9 cellular contexts compared by ENCODE assay signal in the genomic region with DNA sequence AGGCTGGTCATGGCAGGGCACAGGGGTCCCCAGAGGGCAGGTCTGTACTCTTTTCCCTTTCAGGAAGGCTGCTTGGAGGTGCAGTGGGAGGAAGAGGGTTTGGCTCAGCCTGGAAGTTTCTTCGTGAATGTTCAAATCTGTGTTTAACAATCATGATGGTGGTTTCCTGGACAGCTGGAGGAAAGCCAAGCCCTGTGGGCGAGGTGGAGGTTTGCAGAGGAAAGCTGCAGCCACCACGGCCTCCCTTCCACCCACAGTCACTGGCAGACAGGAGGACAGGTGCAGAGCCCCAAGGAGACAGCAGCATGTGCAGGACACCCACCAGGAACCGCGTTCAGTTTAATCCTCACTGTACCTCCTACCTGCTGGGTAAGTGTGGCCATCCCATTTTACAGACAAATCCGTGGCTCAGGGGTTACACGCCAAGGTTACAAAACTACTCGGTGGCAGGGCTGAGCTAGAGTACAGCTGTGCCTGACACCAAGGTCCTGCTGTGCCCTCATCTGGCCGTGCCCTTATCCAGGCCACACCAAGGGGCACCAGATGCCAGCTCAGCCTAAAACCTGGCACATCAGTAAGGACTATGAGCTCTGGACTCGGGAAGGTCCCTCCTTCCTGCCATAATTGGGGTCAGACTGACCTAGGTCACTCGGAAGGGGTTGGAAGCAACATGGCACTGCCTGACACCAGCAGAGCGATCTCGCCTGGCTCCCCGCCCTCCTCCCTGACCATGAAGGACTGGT. TPM values are rescaled to one million over a fixed set of nuclear protein-coding genes. Genes with fewer than 3 reads are reported as not detected.
DNase-seq lines count a peak whose midpoint lies in the region; ATAC-seq and TF ChIP-seq lines count a peak whose summit lies in the region.
"Had no signal": no experiment of that assay in that cellular context is flagged by ENCODE, and none has a peak within 500 bp of the region (broad histone marks: within the 10 kb centered on the region; RNA-seq: fewer than 3 reads in every experiment).

No MANE protein-coding gene starts in this region.

- H2BK15ac ChIP-seq in mesendoderm (replicated peaks; ENCODE audit: low read depth): no peak overlapping the region

- H3K18ac ChIP-seq in mesendoderm (ENCODE audit: low read length): no peak overlapping the region

- peaks cover 32 to 50% (median 43%) of the 10 kb centered on the region in 10 experiments for H3K4me1 ChIP-seq in BLaER1 treated with 17β-estradiol and CSF1 and Interleukin-3, amounts not matched to agents 10 nM and 100 nM
- H3K4me1 ChIP-seq in mesendoderm (ENCODE audit: control insufficient read depth, low read depth, low read length): no peaks in the 10 kb centered on the region
- H3K4me1 ChIP-seq in hepatocyte (ENCODE audit: insufficient read depth): no peaks in the 10 kb centered on the region

- no CpG with 5 or more reads among the region's 14 CpGs for WGBS in mesendoderm (ENCODE audit: extremely low coverage, insufficient coverage, low lambda C conversion rate)
- 88% methylated on average over 11 of the region's 14 CpGs for WGBS in hepatocyte (ENCODE audit: low lambda C conversion rate, missing lambda C conversion rate)

- peaks cover 1% of the 10 kb centered on the region for H3K79me1 ChIP-seq in mesendoderm (ENCODE audit: low read length)

- peaks cover 70 to 100% (median 85%) of the 10 kb centered on the region in 11 experiments for H3K36me3 ChIP-seq in BLaER1 treated with 17β-estradiol and CSF1 and Interleukin-3, amounts not matched to agents 10 nM and 100 nM
- peaks cover 14% of the 10 kb centered on the region for H3K36me3 ChIP-seq in mesendoderm (ENCODE audit: control insufficient read depth, insufficient read depth, low read length)
- no peaks in the 10 kb centered on the region for H3K36me3 ChIP-seq in hepatocyte (replicated peaks; ENCODE audit: insufficient read depth, low read depth)

- no peak overlapping the region for H4K8ac ChIP-seq in mesendoderm (ENCODE audit: low read depth, low read length)

- peak overlapping the region in 5 of 11 experiments; percentile 15 to 56 (median 21); a peak in 6 of 22 replicates for H3K27ac ChIP-seq in BLaER1 treated with 17β-estradiol and CSF1 and Interleukin-3, amounts not matched to agents 10 nM and 100 nM
- peak overlapping the region; percentile 53 for H3K27ac ChIP-seq in VCaP
- no peak overlapping the region for H3K27ac ChIP-seq in mesendoderm (ENCODE audit: low read depth, low read length)
- no peak overlapping the region for H3K27ac ChIP-seq in hepatocyte
- H3K27ac ChIP-seq: brain microvascular endothelial cell had no signal

- H3K4me3 ChIP-seq in BLaER1 treated with 17β-estradiol and CSF1 and Interleukin-3, amounts not matched to agents 10 nM and 100 nM: no peak overlapping the region
- H3K4me3 ChIP-seq in fibroblast of villous mesenchyme (ENCODE audit: low read depth, low read length) (no peak overlapping the region), mesendoderm (ENCODE audit: low read length) (no peak overlapping the region), hepatocyte (no peak overlapping the region)

- no peak overlapping the region for H3K4ac ChIP-seq in mesendoderm (ENCODE audit: low read depth, low read length)

- peak overlapping the region; percentile 42 to 91 (median 77) for H3K4me2 ChIP-seq in BLaER1 treated with 17β-estradiol and CSF1 and Interleukin-3, amounts not matched to agents 10 nM and 100 nM
- no peak overlapping the region for H3K4me2 ChIP-seq in mesendoderm (ENCODE audit: low read length)
- H3K4me2 ChIP-seq in hepatocyte: no peak overlapping the region

- H3K79me2 ChIP-seq in mesendoderm (ENCODE audit: control insufficient read depth, insufficient read depth, low read length) (no peaks in the 10 kb centered on the region), hepatocyte (no peaks in the 10 kb centered on the region)

- H3K9ac ChIP-seq in BLaER1 treated with 17β-estradiol and CSF1 and Interleukin-3, amounts not matched to agents 10 nM and 100 nM: peak overlapping the region in 9 of 11 experiments; percentile 10 to 54 (median 24); a peak in 14 of 22 replicates
- no peak overlapping the region for H3K9ac ChIP-seq in mesendoderm (ENCODE audit: low read length)

- H4K20me1 ChIP-seq in BLaER1 treated with 17β-estradiol and CSF1 and Interleukin-3, amounts not matched to agents 10 nM and 100 nM: peaks cover 34 to 95% (median 83%) of the 10 kb centered on the region in 11 experiments
- no peaks in the 10 kb centered on the region for H4K20me1 ChIP-seq in hepatocyte (ENCODE audit: insufficient read depth, poor library complexity, severe bottlenecking)

- H3K9me2 ChIP-seq in hepatocyte (replicated peaks; ENCODE audit: insufficient read depth): no peaks in the 10 kb centered on the region

- no peak for ATAC-seq in HG02884 (IDR thresholded peaks at IDR 0.05; ENCODE audit: unreplicated experiment)

- no peak overlapping the region for H3K56ac ChIP-seq in mesendoderm (ENCODE audit: low read length)

- H3K27me3 ChIP-seq in BLaER1 treated with 17β-estradiol and CSF1 and Interleukin-3, amounts not matched to agents 10 nM and 100 nM: no peaks in the 10 kb centered on the region
- no peaks in the 10 kb centered on the region for H3K27me3 ChIP-seq in mesendoderm (ENCODE audit: insufficient read depth, low read length, poor library complexity)
- H3K27me3 ChIP-seq in hepatocyte: no peaks in the 10 kb centered on the region
- H3K27me3 ChIP-seq: brain microvascular endothelial cell had no signal

- H2BK120ac ChIP-seq in mesendoderm (ENCODE audit: low read depth, low read length): no peak overlapping the region

- no peak for TF ChIP-seq CTCF in VCaP (conservative IDR thresholded peaks at IDR 0.05)
- no peak for TF ChIP-seq CTCF in fibroblast of villous mesenchyme (IDR thresholded peaks at IDR 0.05; ENCODE audit: insufficient read depth, low read depth, low read length)
- TF ChIP-seq CTCF in hepatocyte (IDR thresholded peaks at IDR 0.05; ENCODE audit: poor library complexity): no peak

- DNase-seq in EL: peak; percentile 52
- peak; percentile 19 for DNase-seq in fibroblast of villous mesenchyme (ENCODE audit: low read depth)
- DNase-seq in mesendoderm: no peak
- no peak for DNase-seq in hepatocyte (ENCODE audit: low spot score)
- no peak for DNase-seq in DMS 273 treated with DMSO at 0.1 percent for 48 hours (lab: John Stamatoyannopoulos, UW)
- DNase-seq: brain microvascular endothelial cell had no signal

- H3K9me3 ChIP-seq in BLaER1 treated with 17β-estradiol and CSF1 and Interleukin-3, amounts not matched to agents 10 nM and 100 nM (replicated peaks in 1 of 11): no peaks in the 10 kb centered on the region
- H3K9me3 ChIP-seq in hepatocyte (ENCODE audit: low read depth): no peaks in the 10 kb centered on the region

- H2BK5ac ChIP-seq in mesendoderm (ENCODE audit: low read length): no peak overlapping the region

- H4K5ac ChIP-seq in mesendoderm (ENCODE audit: low read length): no peak overlapping the region

- no peak overlapping the region for H3K23ac ChIP-seq in mesendoderm (ENCODE audit: low read length)

- H2AK5ac ChIP-seq in mesendoderm (ENCODE audit: low read length): no peak overlapping the region

- no peak overlapping the region for H2AFZ ChIP-seq in hepatocyte

RNA-seq across cellular contexts. Expression of gene SUGP2, which starts 34.1 kb away (rescaled TPM):
- total RNA-seq in fibroblast of villous mesenchyme (39.3 and 57.4 TPM in 2 replicates), hepatocyte (35.6 and 36.4 TPM in 2 replicates)
- polyA plus RNA-seq in mesendoderm (2013, experiment 1 of 2): 50.6 TPM
- 51.4 TPM for polyA plus RNA-seq in mesendoderm (2013, experiment 2 of 2)
- 51.0 and 57.5 TPM in 2 replicates for polyA plus RNA-seq in hepatocyte

RNA-seq across cellular contexts. Expression of gene ARMC6, which starts 34.2 kb away (rescaled TPM):
- total RNA-seq in fibroblast of villous mesenchyme: 37.1 and 42.8 TPM in 2 replicates
- 41.0 TPM for polyA plus RNA-seq in mesendoderm (2013, experiment 1 of 2)
- 40.9 TPM for polyA plus RNA-seq in mesendoderm (2013, experiment 2 of 2)
- 26.4 and 29.7 TPM in 2 replicates for total RNA-seq in hepatocyte
- polyA plus RNA-seq in hepatocyte: 25.8 and 30.8 TPM in 2 replicates

RNA-seq across cellular contexts. Expression of gene HOMER3, which starts 58.2 kb away (rescaled TPM):
- total RNA-seq in fibroblast of villous mesenchyme: 58.3 and 64.1 TPM in 2 replicates
- 3.9 TPM for polyA plus RNA-seq in mesendoderm (2013, experiment 1 of 2)
- polyA plus RNA-seq in mesendoderm (2013, experiment 2 of 2): 4.0 TPM
- total RNA-seq in hepatocyte: 28.9 and 44.0 TPM in 2 replicates
- 41.4 and 53.4 TPM in 2 replicates for polyA plus RNA-seq in hepatocyte

Comparison
In these comparisons a context has a peak if more than half of its experiments do, and no peak if none do; other contexts are left out.
1. H3K4me2 ChIP-seq: peak in BLaER1 treated with 17β-estradiol and CSF1 and Interleukin-3, amounts not matched to agents 10 nM and 100 nM (11 of 11); none in mesendoderm (single experiment) and hepatocyte (single experiment).
2. DNase-seq: peak in EL (single experiment) and fibroblast of villous mesenchyme (single experiment); none in mesendoderm (single experiment), hepatocyte (single experiment) and DMS 273 treated with DMSO at 0.1 percent for 48 hours (single experiment).